In the genomic region with DNA sequence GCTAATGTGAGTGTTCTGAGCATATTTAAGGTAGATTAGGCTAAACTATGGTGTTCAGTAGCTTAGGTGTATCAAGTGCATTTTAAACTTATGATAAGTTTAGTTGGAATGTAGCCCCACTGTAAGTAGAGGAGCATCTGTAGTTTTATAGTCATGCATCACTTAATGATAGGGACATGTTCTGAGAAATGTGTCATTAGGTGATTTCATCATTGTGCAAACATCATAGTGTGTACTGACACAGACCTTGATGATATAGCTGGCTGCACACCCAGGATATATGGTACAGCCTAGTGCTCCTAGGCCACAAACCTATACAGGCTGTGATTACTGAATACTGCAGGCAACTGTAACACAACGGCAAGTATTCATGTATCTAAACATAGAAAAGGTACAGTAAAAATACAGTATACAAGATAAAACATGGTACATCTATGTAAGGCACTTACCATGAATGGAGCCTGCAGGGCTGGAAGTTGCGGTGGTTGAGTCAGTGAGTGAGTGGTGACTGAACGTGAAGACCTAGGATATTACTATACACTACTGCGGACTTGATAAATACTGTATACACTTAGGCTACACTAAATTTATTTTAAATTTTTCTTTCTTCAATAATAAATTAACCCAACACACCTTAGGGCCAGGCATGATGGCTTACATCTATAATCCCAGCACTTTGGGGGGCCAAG, we compare ENCODE assay signal across 2 cellular contexts.
TF ChIP-seq lines count a peak whose summit lies in the region.

No MANE protein-coding gene starts in this region.

TF ChIP-seq in HepG2, 621 proteins besides CTCF, POLR2A, EP300 and RAD21:
- no peak for TF ChIP-seq ZNF678 (CRISPR knock-in tag; IDR thresholded peaks at IDR 0.05)
- no peak for TF ChIP-seq FOXA1 (IDR thresholded peaks at IDR 0.05)
- peak; percentile 49 for TF ChIP-seq FOXA1 (CRISPR knock-in tag; IDR thresholded peaks at IDR 0.05)
- peak; percentile 43; the same call in 1 of the 2 replicates for TF ChIP-seq FOSL2 (CRISPR knock-in tag; IDR thresholded peaks at IDR 0.05)

TF ChIP-seq in HEK293T, 16 proteins besides CTCF, POLR2A, EP300 and RAD21:
- TF ChIP-seq TARDBP (IDR thresholded peaks at IDR 0.05), result no peak
- no peak for TF ChIP-seq ARNT (IDR thresholded peaks at IDR 0.05)
- TF ChIP-seq NFRKB (IDR thresholded peaks at IDR 0.05), result no peak
- no peak for TF ChIP-seq FOXK2 (IDR thresholded peaks at IDR 0.05)
- no peak for TF ChIP-seq BHLHE40 (IDR thresholded peaks at IDR 0.05; ENCODE audit: borderline replicate concordance)
- no peak for TF ChIP-seq ELF4 (IDR thresholded peaks at IDR 0.05)
- no peak for TF ChIP-seq HDGF (IDR thresholded peaks at IDR 0.05; ENCODE audit: borderline replicate concordance)
- TF ChIP-seq, protein P1, sequence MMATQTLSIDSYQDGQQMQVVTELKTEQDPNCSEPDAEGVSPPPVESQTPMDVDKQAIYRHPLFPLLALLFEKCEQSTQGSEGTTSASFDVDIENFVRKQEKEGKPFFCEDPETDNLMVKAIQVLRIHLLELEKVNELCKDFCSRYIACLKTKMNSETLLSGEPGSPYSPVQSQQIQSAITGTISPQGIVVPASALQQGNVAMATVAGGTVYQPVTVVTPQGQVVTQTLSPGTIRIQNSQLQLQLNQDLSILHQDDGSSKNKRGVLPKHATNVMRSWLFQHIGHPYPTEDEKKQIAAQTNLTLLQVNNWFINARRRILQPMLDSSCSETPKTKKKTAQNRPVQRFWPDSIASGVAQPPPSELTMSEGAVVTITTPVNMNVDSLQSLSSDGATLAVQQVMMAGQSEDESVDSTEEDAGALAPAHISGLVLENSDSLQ (IDR thresholded peaks at IDR 0.05), result no peak
- no peak for TF ChIP-seq LEF1 (IDR thresholded peaks at IDR 0.05; ENCODE audit: borderline replicate concordance)
- no peak for TF ChIP-seq CTBP1 (IDR thresholded peaks at IDR 0.05; ENCODE audit: borderline replicate concordance)
- no peak for TF ChIP-seq FOXA1 (IDR thresholded peaks at IDR 0.05)
- TF ChIP-seq ZNF384 (IDR thresholded peaks at IDR 0.05), result no peak
- TF ChIP-seq SUZ12 (IDR thresholded peaks at IDR 0.05), result no peak
TF ChIP-seq in HEK293T: peak in this region for 0.
